ENCODE assay signal across 21 cellular contexts in genomic region chr4:27128431-27128830, GRCh38.
"Had no signal": no experiment of that assay in that cellular context is flagged by ENCODE, and none has a peak within 500 bp of the region (broad histone marks: within the 10 kb centered on the region; RNA-seq: fewer than 3 reads in every experiment).

No MANE protein-coding gene starts in this region.

- H3K27ac Mint-ChIP-seq: T-cell had no signal

- ATAC-seq: HepG2, T-cell had no signal

- DNase-seq: IMR-90, Karpas-422, KG1, MM.1S, NCI-H1092 treated with DMSO at 0.1 percent for 48 hours, NCI-H1436 treated with DMSO at 0.1 percent for 48 hours, NCI-H1694, NCI-H187 treated with DMSO at 0.1 percent for 48 hours, NCI-H2029 treated with DMSO at 0.1 percent for 48 hours, NCI-H2171 treated with DMSO at 0.1 percent for 48 hours, NCI-H345, NCI-H446 treated with DMSO at 0.1 percent for 48 hours, NCI-H510A treated with DMSO at 0.1 percent for 48 hours, NCI-H526 treated with DMSO at 0.1 percent for 48 hours, NCI-H774, SHP77, SK-N-SH, SW 1271, T-cell had no signal

- H3K4me3 Mint-ChIP-seq: T-cell had no signal

- H3K27ac ChIP-seq: RWPE1 had no signal

- H3K4me2 ChIP-seq: SK-N-SH had no signal

- H3K4me1 Mint-ChIP-seq: T-cell had no signal

- H3K9ac ChIP-seq: SK-N-SH had no signal

- H3K9me3 ChIP-seq: SK-N-SH had no signal

- H3K36me3 Mint-ChIP-seq: T-cell had no signal
